18 cellular contexts compared by ENCODE assay signal in genomic region chr9:130632081-130632710, GRCh38. TPM values are rescaled to one million over a fixed set of nuclear protein-coding genes. Genes with fewer than 3 reads are reported as not detected.
DNase-seq lines count a peak whose midpoint lies in the region; FAIRE-seq and TF ChIP-seq lines count a peak whose summit lies in the region.
"Had no signal": no experiment of that assay in that cellular context is flagged by ENCODE, and none has a peak within 500 bp of the region (broad histone marks: within the 10 kb centered on the region; RNA-seq: fewer than 3 reads in every experiment).

No MANE protein-coding gene starts in this region.

- TF ChIP-seq CTCF in MCF 10A (IDR thresholded peaks at IDR 0.05; ENCODE audit: unreplicated experiment) (no peak), mammary epithelial cell (conservative IDR thresholded peaks at IDR 0.05 in 1 of 2, IDR thresholded peaks at IDR 0.05 in 1 of 2; ENCODE audit: extremely low read depth in 1 of 2, insufficient read depth in 1 of 2, low read depth in 1 of 2, low read length in 2 of 2) (no peak), HEK293 (tag by site-specific recombination; IDR thresholded peaks at IDR 0.05) (no peak), H1 (IDR thresholded peaks at IDR 0.05; ENCODE audit: control extremely low read depth in 1 of 3, insufficient read depth in 1 of 3, low read depth in 1 of 3, low read length in 3 of 3) (no peak), spleen (IDR thresholded peaks at IDR 0.05 in 8 of 11, conservative IDR thresholded peaks at IDR 0.05 in 3 of 11) (no peak), smooth muscle cell (IDR thresholded peaks at IDR 0.05; ENCODE audit: borderline replicate concordance, insufficient read depth, poor library complexity, severe bottlenecking) (no peak)

- H3K27me3 Mint-ChIP-seq in MCF 10A (ENCODE audit: insufficient read depth, unreplicated experiment), result no peaks in the 10 kb centered on the region
- H3K27me3 Mint-ChIP-seq: CD4-positive, alpha-beta memory T cell; IgD-negative memory B cell had no signal

- no peaks in the 10 kb centered on the region for H3F3A ChIP-seq in smooth muscle cell (ENCODE audit: low read depth)

- H3K4me2 ChIP-seq in mammary epithelial cell (ENCODE audit: insufficient read depth, low read depth, low read length) (no peak overlapping the region), H1 (ENCODE audit: insufficient read depth in 1 of 2, low read depth in 2 of 2, low read length in 2 of 2) (no peak overlapping the region), smooth muscle cell (no peak overlapping the region)

- dilution Hi-C loops in mammary epithelial cell (cut with HindIII; ENCODE audit: low sequenced_read_pairs), result no loop called here

- H3K4me3 ChIP-seq in mammary epithelial cell (replicated peaks in 1 of 3; ENCODE audit: insufficient read depth in 1 of 3, low read depth in 2 of 3, low read length in 3 of 3) (no peak overlapping the region), HEK293 (ENCODE audit: low read depth, low read length) (no peak overlapping the region), H1 (ENCODE audit: extremely low read depth in 1 of 4, insufficient read depth in 2 of 4, low read depth in 3 of 4, low read length in 4 of 4) (no peak overlapping the region), spleen (no peak overlapping the region), smooth muscle cell (no peak overlapping the region)

- H3K27ac ChIP-seq in mammary epithelial cell (ENCODE audit: insufficient read depth, low read depth, low read length) (no peak overlapping the region), HEK293 (ENCODE audit: extremely low read depth, low read depth, low read length) (no peak overlapping the region), H1 (ENCODE audit: low read depth, low read length) (0 out of 2 replicates have a peak overlapping the region, but pooled peaks have one; percentile 3), spleen (no peak overlapping the region), smooth muscle cell (ENCODE audit: low read depth) (no peak overlapping the region)
- H3K27ac ChIP-seq: C4-2B had no signal

- 89% methylated on average over 11 of the region's 13 CpGs for WGBS in mammary epithelial cell (ENCODE audit: low coverage, missing lambda C conversion rate)
- WGBS in H1 (ENCODE audit: extremely low coverage in 1 of 2, insufficient coverage in 1 of 2, insufficient read length in 1 of 2, insufficient replicate concordance in 2 of 2, low coverage in 1 of 2, low lambda C conversion rate in 2 of 2, missing lambda C conversion rate in 1 of 2), 2 experiments, result 94% methylated on average over 13 of the region's 13 CpGs; no CpG with 5 or more reads in 1 of the 2 experiments
- 91 to 98% (median 95%) methylated on average over 8 to 13 of the region's 13 CpGs for WGBS in spleen, 5 donors
- WGBS in smooth muscle cell (ENCODE audit: low lambda C conversion rate), result 91% methylated on average over 11 of the region's 13 CpGs

- H3K4me1 ChIP-seq in mammary epithelial cell (ENCODE audit: insufficient read depth, low read length), result no peaks in the 10 kb centered on the region
- H3K4me1 ChIP-seq in HEK293 (ENCODE audit: control insufficient read depth, insufficient read depth, low read length), result no peaks in the 10 kb centered on the region
- H3K4me1 ChIP-seq in H1 (replicated peaks in 1 of 4; ENCODE audit: control insufficient read depth in 3 of 4, insufficient read depth in 4 of 4, low read length in 3 of 4), result peaks cover 12 to 27% (median 18%) of the 10 kb centered on the region in 4 experiments
- H3K4me1 ChIP-seq in spleen, result no peaks in the 10 kb centered on the region
- no peaks in the 10 kb centered on the region for H3K4me1 ChIP-seq in smooth muscle cell (ENCODE audit: low read depth)
- H3K4me1 ChIP-seq: BE2C had no signal

- H4K20me1 ChIP-seq in mammary epithelial cell (ENCODE audit: insufficient read depth, low read length) (peaks cover 2% of the 10 kb centered on the region), H1 (replicated peaks in 1 of 2; ENCODE audit: control insufficient read depth in 1 of 2, insufficient read depth in 2 of 2, low read length in 2 of 2) (peaks cover 2 to 7% of the 10 kb centered on the region in 2 experiments), smooth muscle cell (ENCODE audit: low read depth) (peaks cover 19% of the 10 kb centered on the region)

- intact Hi-C loops in MCF 10A (cut with micrococcal nuclease) (no loop called here), mammary epithelial cell (cut with micrococcal nuclease) (no loop called here), spleen (cut with DNase I; ENCODE audit: low total_unique reads) (no loop called here)

- H3K36me3 Mint-ChIP-seq in MCF 10A (ENCODE audit: insufficient read depth, unreplicated experiment), result peaks cover 47% of the 10 kb centered on the region

- H3K14ac ChIP-seq in H1 (ENCODE audit: insufficient read length), result no peak overlapping the region

- TF ChIP-seq POLR2A in H1 (IDR thresholded peaks at IDR 0.05; ENCODE audit: control extremely low read depth in 1 of 2, low read depth in 2 of 2, low read length in 2 of 2) (no peak), spleen (IDR thresholded peaks at IDR 0.05) (no peak)

- no peak overlapping the region for H3K9ac ChIP-seq in mammary epithelial cell (ENCODE audit: insufficient read depth, low read length)
- H3K9ac ChIP-seq in H1 (replicated peaks in 1 of 4; ENCODE audit: extremely low read depth in 1 of 4, low read depth in 3 of 4, low read length in 3 of 4), result no peak overlapping the region
- H3K9ac ChIP-seq in smooth muscle cell (ENCODE audit: low read depth), result no peak overlapping the region

- H3K27me3 ChIP-seq in mammary epithelial cell (ENCODE audit: insufficient read depth, low read length), result no peaks in the 10 kb centered on the region
- H3K27me3 ChIP-seq in H1 (replicated peaks in 1 of 4; ENCODE audit: control insufficient read depth in 3 of 4, extremely low read depth in 1 of 4, insufficient read depth in 3 of 4, low read length in 3 of 4), result no peaks in the 10 kb centered on the region
- no peaks in the 10 kb centered on the region for H3K27me3 ChIP-seq in spleen (replicated peaks in 1 of 7)
- no peaks in the 10 kb centered on the region for H3K27me3 ChIP-seq in smooth muscle cell (ENCODE audit: low read depth)
- H3K27me3 ChIP-seq: BE2C had no signal

- H4K5ac ChIP-seq in H1 (ENCODE audit: insufficient read length, low read depth, low read length), result no peak overlapping the region

- no peak overlapping the region for H2AK5ac ChIP-seq in H1 (ENCODE audit: low read depth, low read length)

- peak overlapping the region; percentile 15; the same call in 1 of the 2 replicates for H4K8ac ChIP-seq in H1 (ENCODE audit: extremely low read depth, insufficient read depth, low read length)

- no peak overlapping the region; the same call in 1 of the 2 replicates for H2BK5ac ChIP-seq in H1 (ENCODE audit: low read depth, low read length)

- no peak overlapping the region for H2BK12ac ChIP-seq in H1 (ENCODE audit: low read depth, low read length)

- peaks cover 5% of the 10 kb centered on the region for H3K79me1 ChIP-seq in H1 (ENCODE audit: low read depth, low read length)

- no peak overlapping the region for H2BK120ac ChIP-seq in H1 (replicated peaks; ENCODE audit: low read depth, low read length)

- H3K23me2 ChIP-seq in H1 (ENCODE audit: low read depth, low read length), result no peaks in the 10 kb centered on the region

- CTCF ChIA-PET in MCF 10A (lab: Yijun Ruan, JAX), result no interaction called here
- CTCF ChIA-PET in mammary epithelial cell (lab: Charles Lee; ENCODE audit: low non-redundant PET), result no interaction called here
- CTCF ChIA-PET in HEK293 (lab: Yijun Ruan, JAX), result interaction anchor here (1.6 kb wide), 1 partner anchor 50 kb away, joined by 5 read pairs; no protein-coding TSS in a partner anchor
- CTCF ChIA-PET in H1 (lab: Charles Lee; ENCODE audit: partially characterized antibody), result interaction anchor here (1.1 kb wide), 1 partner anchor 8 kb away, joined by 8 read pairs; no protein-coding TSS in a partner anchor

- H3K56ac ChIP-seq in H1 (replicated peaks; ENCODE audit: insufficient read length, low read depth, low read length), result no peak overlapping the region

- H3K23ac ChIP-seq in H1 (ENCODE audit: insufficient read length), result no peak overlapping the region

- TF ChIP-seq RAD21 in H1 (IDR thresholded peaks at IDR 0.05 in 1 of 2, conservative IDR thresholded peaks at IDR 0.05 in 1 of 2; ENCODE audit: low read depth in 2 of 2, low read length in 2 of 2), result no peak

- H3K27ac Mint-ChIP-seq in MCF 10A (ENCODE audit: low read depth, unreplicated experiment), result peak overlapping the region; percentile 35
- H3K27ac Mint-ChIP-seq: CD4-positive, alpha-beta memory T cell; IgD-negative memory B cell had no signal

- no peak overlapping the region for H2BK15ac ChIP-seq in H1 (ENCODE audit: low read length)

- H3K36me3 ChIP-seq in mammary epithelial cell (ENCODE audit: insufficient read depth, low read length), result peaks cover 19% of the 10 kb centered on the region
- H3K36me3 ChIP-seq in HEK293 (ENCODE audit: control insufficient read depth in 2 of 2, insufficient read depth in 1 of 2, low read length in 2 of 2), result peaks cover 0 to 97% of the 10 kb centered on the region in 2 experiments; a peak in 2 of 3 replicates
- peaks cover 11 to 71% (median 35%) of the 10 kb centered on the region in 4 experiments for H3K36me3 ChIP-seq in H1 (ENCODE audit: control insufficient read depth in 2 of 4, insufficient read depth in 4 of 4, low read length in 3 of 4)
- peaks cover 7 to 100% (median 95%) of the 10 kb centered on the region in 6 donors for H3K36me3 ChIP-seq in spleen
- H3K36me3 ChIP-seq in smooth muscle cell (ENCODE audit: low read depth), result peaks cover 4% of the 10 kb centered on the region

- no peaks in the 10 kb centered on the region for H3K4me1 Mint-ChIP-seq in MCF 10A (ENCODE audit: insufficient read depth, unreplicated experiment)
- H3K4me1 Mint-ChIP-seq: CD4-positive, alpha-beta memory T cell; IgD-negative memory B cell had no signal

- no peak overlapping the region; the same call in none of the 2 replicates for H3K18ac ChIP-seq in H1 (ENCODE audit: extremely low read depth, low read length)

- no peaks in the 10 kb centered on the region for H3K9me3 Mint-ChIP-seq in MCF 10A (ENCODE audit: unreplicated experiment)
- H3K9me3 Mint-ChIP-seq: CD4-positive, alpha-beta memory T cell; IgD-negative memory B cell had no signal

- H2AFZ ChIP-seq in mammary epithelial cell (ENCODE audit: low read depth, low read length) (no peak overlapping the region), H1 (ENCODE audit: low read length) (no peak overlapping the region), smooth muscle cell (ENCODE audit: low read depth) (no peak overlapping the region)

- no peak overlapping the region for H3K4me3 Mint-ChIP-seq in MCF 10A (ENCODE audit: unreplicated experiment)
- H3K4me3 Mint-ChIP-seq: CD4-positive, alpha-beta memory T cell; IgD-negative memory B cell had no signal

- in situ Hi-C loops in mammary epithelial cell (cut with MboI; ENCODE audit: low sequenced_read_pairs in 2 of 2), result no loop called here

- H3K4ac ChIP-seq in H1 (replicated peaks; ENCODE audit: insufficient read length, low read depth, low read length), result no peak overlapping the region

- no peak for FAIRE-seq in H1 (lab: Jason Lieb, UNC)
- FAIRE-seq: A204.1, GM12892, H54 had no signal

- no peak overlapping the region for H2BK20ac ChIP-seq in H1 (ENCODE audit: low read length)

- H3K9me3 ChIP-seq in mammary epithelial cell (replicated peaks; ENCODE audit: insufficient read depth, low read length) (no peaks in the 10 kb centered on the region), HEK293 (ENCODE audit: control insufficient read depth, insufficient read depth, low read depth, low read length) (no peaks in the 10 kb centered on the region), H1 (ENCODE audit: insufficient read depth in 2 of 2, low read depth in 1 of 2, low read length in 1 of 2) (no peaks in the 10 kb centered on the region), spleen (no peaks in the 10 kb centered on the region), smooth muscle cell (replicated peaks; ENCODE audit: low read depth) (no peaks in the 10 kb centered on the region)
- H3K9me3 ChIP-seq: BE2C had no signal

- no peaks in the 10 kb centered on the region for H3K79me2 ChIP-seq in mammary epithelial cell (ENCODE audit: insufficient read depth, low read length)
- H3K79me2 ChIP-seq in H1 (ENCODE audit: control insufficient read depth in 1 of 2, insufficient read depth in 2 of 2, low read length in 2 of 2), result no peaks in the 10 kb centered on the region
- H3K79me2 ChIP-seq in smooth muscle cell (ENCODE audit: low read depth), result no peaks in the 10 kb centered on the region

- BruUV-seq in MCF 10A (replicated peaks; lab: Mats Ljungman, UMichigan) (no TSS peak), mammary epithelial cell (replicated peaks; lab: Mats Ljungman, UMichigan) (no TSS peak)

- no peak for TF ChIP-seq EP300 in H1 (IDR thresholded peaks at IDR 0.05; ENCODE audit: borderline replicate concordance in 1 of 2, low read depth in 2 of 2, low read length in 2 of 2)

- H4K91ac ChIP-seq in H1 (replicated peaks; ENCODE audit: insufficient read length, low read length), result no peak overlapping the region

- DNase-seq in MCF 10A (ENCODE audit: unreplicated experiment), result no peak
- DNase-seq in mammary epithelial cell, result no peak
- DNase-seq in H1 (ENCODE audit: low read depth in 1 of 2, low spot score in 2 of 2), result no peak
- peak; percentile 42 for DNase-seq in spleen
- DNase-seq in NCI-H1694 treated with DMSO at 0.1 percent for 48 hours (lab: John Stamatoyannopoulos, UW), result no peak
- no peak for DNase-seq in GOT3 (lab: John Stamatoyannopoulos, UW)
- no peak for DNase-seq in smooth muscle cell (lab: John Stamatoyannopoulos, UW; ENCODE audit: unreplicated experiment)
- DNase-seq: BE2C; CD4-positive, alpha-beta memory T cell; DND-41; GDM1 had no signal

- POLR2A ChIA-PET in MCF 10A (lab: Yijun Ruan, JAX) (no interaction called here), HEK293 (lab: Yijun Ruan, JAX) (no interaction called here), H1 (lab: Charles Lee; ENCODE audit: partially characterized antibody) (interaction anchor here (1.3 kb wide), 1 partner anchor 49 kb away, joined by 3 read pairs; no protein-coding TSS in a partner anchor)

RNA-seq across cellular contexts. Expression of gene PRDM12, which starts 32.2 kb away (rescaled TPM):
- 0.28 and 0.29 TPM in 2 replicates for total RNA-seq in MCF 10A (2022)
- total RNA-seq in mammary epithelial cell, result not detected
- polyA plus RNA-seq in mammary epithelial cell, result not detected
- polyA minus RNA-seq in mammary epithelial cell, result not detected
- total RNA-seq in H1 (2021; fragmentation: NEBNext Ultra II Directional; extraction: Animal tissue kit (Norgen Biotek cat#: 25700)), result 0.13 and 0.22 TPM in 2 replicates
- polyA plus RNA-seq in H1 (2011; rRNA removed), result 0.14 and 0.20 TPM in 2 replicates
- polyA plus RNA-seq in H1 (2011; cell fraction: cytosol; rRNA removed), result 0.08 TPM
- polyA plus RNA-seq in H1 (2011; cell fraction: nucleus; rRNA removed), result 0.26 TPM
- 0.11 to 0.19 TPM (median 0.13 TPM) in 3 of 4 replicates, not detected in the other for polyA plus RNA-seq in H1 (2012, experiment 1 of 2)
- polyA plus RNA-seq in H1 (2012, experiment 2 of 2), result 0.14 TPM
- polyA plus RNA-seq in H1 (2013, experiment 1 of 2), result 0.02 TPM
- 0.06 TPM for polyA plus RNA-seq in H1 (2013, experiment 2 of 2)
- polyA minus RNA-seq in H1 (2011; rRNA and poly(A)+ RNA removed), result 0.07 TPM in 1 of 2 replicates, not detected in the other
- not detected for polyA minus RNA-seq in H1 (2011; cell fraction: cytosol; rRNA and poly(A)+ RNA removed)
- polyA minus RNA-seq in H1 (2011; cell fraction: nucleus; rRNA and poly(A)+ RNA removed), result not detected
- not detected for total RNA-seq in spleen
- under 1 TPM in 2 of 3 donors, not detected in 1; 0.06 to 0.07 TPM for polyA plus RNA-seq in spleen
- total RNA-seq in smooth muscle cell, result not detected in 2 replicates
- polyA plus RNA-seq in smooth muscle cell, result 0.12 TPM in 1 of 2 replicates, not detected in the other
- total RNA-seq: CD4-positive, alpha-beta memory T cell had no signal
- polyA plus RNA-seq: AG04450, IgD-negative memory B cell had no signal

RNA-seq across cellular contexts. Expression of gene FUBP3, which starts 52.8 kb away (rescaled TPM):
- total RNA-seq in MCF 10A (2022) (58.0 and 68.3 TPM in 2 replicates), mammary epithelial cell (10 to 100 TPM; 42.8 to 62.5 TPM), spleen (10 to 100 TPM; 26.9 to 46.1 (median 39.8) TPM), smooth muscle cell (46.0 and 52.5 TPM in 2 replicates)
- polyA plus RNA-seq in mammary epithelial cell (27.1 TPM), H1 (2011; rRNA removed) (23.7 and 31.2 TPM in 2 replicates), spleen (10 to 100 TPM; 14.7 to 21.0 (median 19.4) TPM), smooth muscle cell (46.9 and 50.3 TPM in 2 replicates)
- polyA minus RNA-seq in mammary epithelial cell, result 54.5 TPM
- total RNA-seq in H1 (2021; fragmentation: NEBNext Ultra II Directional; extraction: Animal tissue kit (Norgen Biotek cat#: 25700)), result 70.1 and 76.4 TPM in 2 replicates
- polyA plus RNA-seq in H1 (2011; cell fraction: cytosol; rRNA removed), result 38.6 TPM
- polyA plus RNA-seq in H1 (2011; cell fraction: nucleus; rRNA removed), result 83.6 TPM
- polyA plus RNA-seq in H1 (2012, experiment 1 of 2), result 56.5 to 87.8 TPM (median 61.8 TPM) in 4 replicates
- polyA plus RNA-seq in H1 (2012, experiment 2 of 2), result 8.9 TPM
- polyA plus RNA-seq in H1 (2013, experiment 1 of 2), result 34.5 TPM
- polyA plus RNA-seq in H1 (2013, experiment 2 of 2), result 34.2 TPM
- 34.3 and 44.6 TPM in 2 replicates for polyA minus RNA-seq in H1 (2011; rRNA and poly(A)+ RNA removed)
- 91.9 TPM for polyA minus RNA-seq in H1 (2011; cell fraction: cytosol; rRNA and poly(A)+ RNA removed)
- 43.3 TPM for polyA minus RNA-seq in H1 (2011; cell fraction: nucleus; rRNA and poly(A)+ RNA removed)

Comparison
In these comparisons a context has a peak if more than half of its experiments do, and no peak if none do; other contexts are left out.
1. CTCF ChIA-PET loops: an anchor here in HEK293 (1.6 kb wide) and H1 (1.1 kb wide); none called in MCF 10A and mammary epithelial cell.